ENCODE assay signal across 17 cellular contexts in the genomic region with DNA sequence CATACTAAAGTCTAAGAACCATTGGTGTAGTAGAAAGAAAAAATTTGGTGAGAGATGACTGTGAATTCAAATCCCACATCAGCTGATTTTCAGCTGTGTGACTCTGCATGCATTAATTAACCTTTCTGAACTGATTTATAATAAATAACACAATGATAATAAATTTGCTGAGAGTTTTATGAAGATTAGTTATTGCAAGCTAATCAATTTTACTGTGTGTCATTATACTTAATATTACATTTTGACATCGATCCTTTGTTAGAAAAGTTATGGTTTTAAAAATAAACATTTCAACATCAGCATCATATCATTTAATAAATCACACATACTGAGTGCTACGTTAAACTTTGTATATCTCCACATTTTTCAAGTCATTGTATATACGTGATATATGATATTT.
DNase-seq lines count a peak whose midpoint lies in the region; ATAC-seq, FAIRE-seq and TF ChIP-seq lines count a peak whose summit lies in the region.
"Had no signal": no experiment of that assay in that cellular context is flagged by ENCODE, and none has a peak within 500 bp of the region (broad histone marks: within the 10 kb centered on the region; RNA-seq: fewer than 3 reads in every experiment).

No MANE protein-coding gene starts in this region.

- H2AFZ ChIP-seq in GM23338, result 0 out of 2 replicates have a peak overlapping the region, but pooled peaks have one; percentile 5
- no peak overlapping the region for H2AFZ ChIP-seq in IMR-90 (replicated peaks; ENCODE audit: low read length, poor library complexity)
- 0 out of 2 replicates have a peak overlapping the region, but pooled peaks have one; percentile 4 for H2AFZ ChIP-seq in H1 (ENCODE audit: low read length)

- no peaks in the 10 kb centered on the region for H3K23me2 ChIP-seq in H1 (ENCODE audit: low read depth, low read length)

- H3K36me3 ChIP-seq in GM23338 (ENCODE audit: insufficient read depth), result no peaks in the 10 kb centered on the region
- H3K36me3 ChIP-seq in IMR-90 (ENCODE audit: control insufficient read depth, insufficient read depth, low read length), result no peaks in the 10 kb centered on the region
- H3K36me3 ChIP-seq in H1 (ENCODE audit: control insufficient read depth in 2 of 4, insufficient read depth in 4 of 4, low read length in 3 of 4), result no peaks in the 10 kb centered on the region
- H3K36me3 ChIP-seq: HAP-1 had no signal

- CTCF ChIA-PET in A549 (lab: Yijun Ruan, JAX) (no interaction called here), IMR-90 (lab: Yijun Ruan, JAX) (no interaction called here), H1 (lab: Charles Lee; ENCODE audit: partially characterized antibody) (no interaction called here)

- no peak for FAIRE-seq in A549 (lab: Jason Lieb, UNC)
- no peak for FAIRE-seq in H1 (lab: Jason Lieb, UNC)
- FAIRE-seq: G401.6, GM12892 had no signal

- no peak overlapping the region for H2BK120ac ChIP-seq in IMR-90 (ENCODE audit: low read depth, low read length)
- H2BK120ac ChIP-seq in H1 (replicated peaks; ENCODE audit: low read depth, low read length), result no peak overlapping the region

- H3K4me2 ChIP-seq in A549, result no peak overlapping the region
- peak overlapping the region; percentile 29; the same call in 1 of the 2 replicates for H3K4me2 ChIP-seq in GM23338
- no peak overlapping the region for H3K4me2 ChIP-seq in IMR-90 (ENCODE audit: low read depth, low read length)
- no peak overlapping the region for H3K4me2 ChIP-seq in H1 (ENCODE audit: insufficient read depth in 1 of 2, low read depth in 2 of 2, low read length in 2 of 2)

- H3K4ac ChIP-seq in IMR-90 (ENCODE audit: low read depth, low read length) (no peak overlapping the region), H1 (replicated peaks; ENCODE audit: insufficient read length, low read depth, low read length) (no peak overlapping the region)

- H3K23ac ChIP-seq in IMR-90 (ENCODE audit: low read depth, low read length), result no peak overlapping the region
- H3K23ac ChIP-seq in H1 (ENCODE audit: insufficient read length), result no peak overlapping the region

- H2BK20ac ChIP-seq in IMR-90 (ENCODE audit: low read depth, low read length), result no peak overlapping the region
- no peak overlapping the region; the same call in 1 of the 2 replicates for H2BK20ac ChIP-seq in H1 (ENCODE audit: low read length)

- TF ChIP-seq CTCF in A549 (IDR thresholded peaks at IDR 0.05), result no peak
- no peak for TF ChIP-seq CTCF in GM23338 (conservative IDR thresholded peaks at IDR 0.05; ENCODE audit: low read depth in 2 of 2)
- TF ChIP-seq CTCF in IMR-90 (conservative IDR thresholded peaks at IDR 0.05; ENCODE audit: low read depth, low read length), result no peak
- TF ChIP-seq CTCF in H1 (IDR thresholded peaks at IDR 0.05; ENCODE audit: control extremely low read depth in 1 of 3, insufficient read depth in 1 of 3, low read depth in 1 of 3, low read length in 3 of 3), result no peak

- H3K79me1 ChIP-seq in IMR-90 (ENCODE audit: low read depth in 1 of 2, low read length in 2 of 2) (no peaks in the 10 kb centered on the region), H1 (ENCODE audit: low read depth, low read length) (no peaks in the 10 kb centered on the region)

- no peak overlapping the region for H2AK9ac ChIP-seq in IMR-90 (replicated peaks; ENCODE audit: low read depth, low read length, poor library complexity)

- no peaks in the 10 kb centered on the region for H4K20me1 ChIP-seq in GM23338 (replicated peaks; ENCODE audit: insufficient read depth)
- H4K20me1 ChIP-seq in IMR-90 (ENCODE audit: insufficient read depth, low read length), result no peaks in the 10 kb centered on the region
- H4K20me1 ChIP-seq in H1 (replicated peaks in 1 of 2; ENCODE audit: control insufficient read depth in 1 of 2, insufficient read depth in 2 of 2, low read length in 2 of 2), result no peaks in the 10 kb centered on the region

- H3K9me1 ChIP-seq in IMR-90 (ENCODE audit: insufficient read depth, low read length), result no peaks in the 10 kb centered on the region

- TF ChIP-seq POLR2A in A549 (IDR thresholded peaks at IDR 0.05; ENCODE audit: low read length) (no peak), IMR-90 (IDR thresholded peaks at IDR 0.05; ENCODE audit: low read depth, low read length) (no peak), H1 (IDR thresholded peaks at IDR 0.05; ENCODE audit: control extremely low read depth in 1 of 2, low read depth in 2 of 2, low read length in 2 of 2) (no peak)

- H3K4me3 Mint-ChIP-seq in GM23338, result no peak overlapping the region
- H3K4me3 Mint-ChIP-seq: CD4-positive, alpha-beta memory T cell had no signal

- intact Hi-C loops in IMR-90 (cut with micrococcal nuclease), result no loop called here

- H3K36me3 Mint-ChIP-seq in GM23338 (ENCODE audit: low read depth), result no peaks in the 10 kb centered on the region
- H3K36me3 Mint-ChIP-seq: CD4-positive, alpha-beta memory T cell had no signal

- no peaks in the 10 kb centered on the region for H3K4me1 ChIP-seq in A549
- peaks cover 49% of the 10 kb centered on the region for H3K4me1 ChIP-seq in GM23338 (ENCODE audit: insufficient read depth)
- no peaks in the 10 kb centered on the region for H3K4me1 ChIP-seq in IMR-90 (ENCODE audit: control insufficient read depth, insufficient read depth, low read length)
- H3K4me1 ChIP-seq in H1 (replicated peaks in 1 of 4; ENCODE audit: control insufficient read depth in 3 of 4, insufficient read depth in 4 of 4, low read length in 3 of 4), result peaks cover 0 to 5% (median 0%) of the 10 kb centered on the region in 4 experiments; a peak in 1 of 7 replicates

- no peak for TF ChIP-seq RAD21 in A549 (conservative IDR thresholded peaks at IDR 0.05 in 1 of 2, IDR thresholded peaks at IDR 0.05 in 1 of 2)
- no peak for TF ChIP-seq RAD21 in IMR-90 (IDR thresholded peaks at IDR 0.05; ENCODE audit: low read length)
- TF ChIP-seq RAD21 in H1 (IDR thresholded peaks at IDR 0.05 in 1 of 2, conservative IDR thresholded peaks at IDR 0.05 in 1 of 2; ENCODE audit: low read depth in 2 of 2, low read length in 2 of 2), result no peak

- no peak overlapping the region for H4K91ac ChIP-seq in IMR-90 (ENCODE audit: insufficient read depth, low read depth, low read length)
- no peak overlapping the region for H4K91ac ChIP-seq in H1 (replicated peaks; ENCODE audit: insufficient read length, low read length)

- peak overlapping the region; percentile 88 for H3K27ac Mint-ChIP-seq in GM23338
- H3K27ac Mint-ChIP-seq: CD4-positive, alpha-beta memory T cell had no signal

- H3K27me3 ChIP-seq in GM23338 (ENCODE audit: insufficient read depth) (no peaks in the 10 kb centered on the region), IMR-90 (ENCODE audit: control insufficient read depth, insufficient read depth, low read length) (no peaks in the 10 kb centered on the region), H1 (replicated peaks in 1 of 4; ENCODE audit: control insufficient read depth in 3 of 4, extremely low read depth in 1 of 4, insufficient read depth in 3 of 4, low read length in 3 of 4) (no peaks in the 10 kb centered on the region)

- no peaks in the 10 kb centered on the region for H3K79me2 ChIP-seq in GM23338 (replicated peaks; ENCODE audit: insufficient read depth)
- no peaks in the 10 kb centered on the region for H3K79me2 ChIP-seq in H1 (ENCODE audit: control insufficient read depth in 1 of 2, insufficient read depth in 2 of 2, low read length in 2 of 2)

- TF ChIP-seq EP300 in A549 (IDR thresholded peaks at IDR 0.05) (no peak), H1 (IDR thresholded peaks at IDR 0.05; ENCODE audit: borderline replicate concordance in 1 of 2, low read depth in 2 of 2, low read length in 2 of 2) (no peak)

- H3K9me2 ChIP-seq in GM23338 (ENCODE audit: insufficient read depth), result no peaks in the 10 kb centered on the region

- H2BK12ac ChIP-seq in H1 (ENCODE audit: low read depth, low read length), result 0 out of 2 replicates have a peak overlapping the region, but pooled peaks have one; percentile 22

- no peak overlapping the region for H3K27ac ChIP-seq in A549
- H3K27ac ChIP-seq in GM23338 (ENCODE audit: low read depth), result peak overlapping the region; percentile 39; the same call in 1 of the 2 replicates
- no peak overlapping the region for H3K27ac ChIP-seq in IMR-90 (ENCODE audit: insufficient read depth, low read length)
- no peak overlapping the region for H3K27ac ChIP-seq in H1 (ENCODE audit: low read depth, low read length)

- H3K27me3 Mint-ChIP-seq in GM23338 (ENCODE audit: insufficient read depth, low read depth, poor library complexity), result no peaks in the 10 kb centered on the region
- H3K27me3 Mint-ChIP-seq: CD4-positive, alpha-beta memory T cell had no signal

- H3K9me3 ChIP-seq in A549, result no peaks in the 10 kb centered on the region
- H3K9me3 ChIP-seq in IMR-90 (ENCODE audit: control insufficient read depth, insufficient read depth, low read length), result no peaks in the 10 kb centered on the region
- no peaks in the 10 kb centered on the region for H3K9me3 ChIP-seq in H1 (ENCODE audit: insufficient read depth in 2 of 2, low read depth in 1 of 2, low read length in 1 of 2)
- H3K9me3 ChIP-seq: HAP-1 had no signal

- BruUV-seq in IMR-90 (replicated peaks; lab: Mats Ljungman, UMichigan), result no TSS peak

- no peak overlapping the region for H4K5ac ChIP-seq in IMR-90 (ENCODE audit: low read depth, low read length)
- no peak overlapping the region for H4K5ac ChIP-seq in H1 (ENCODE audit: insufficient read length, low read depth, low read length)

- H3K56ac ChIP-seq in IMR-90 (ENCODE audit: extremely low read depth, insufficient read depth, low read length), result no peak overlapping the region
- H3K56ac ChIP-seq in H1 (replicated peaks; ENCODE audit: insufficient read length, low read depth, low read length), result no peak overlapping the region

- WGBS in A549 (ENCODE audit: missing lambda C conversion rate), result 26% methylated on average over 3 of the region's 3 CpGs
- no CpG with 5 or more reads among the region's 3 CpGs for WGBS in IMR-90 (ENCODE audit: extremely low coverage in 2 of 2, insufficient read length in 1 of 2), 2 experiments
- WGBS in H1 (ENCODE audit: extremely low coverage in 1 of 2, insufficient coverage in 1 of 2, insufficient read length in 1 of 2, insufficient replicate concordance in 2 of 2, low coverage in 1 of 2, low lambda C conversion rate in 2 of 2, missing lambda C conversion rate in 1 of 2), 2 experiments, result 95% methylated on average over 3 of the region's 3 CpGs; no CpG with 5 or more reads in 1 of the 2 experiments

- in situ Hi-C loops in IMR-90 (cut with MboI; ENCODE audit: low sequenced_read_pairs), result no loop called here
- in situ Hi-C loops in KBM-7 (cut with MboI; ENCODE audit: low pct_unique_long_range_greater_than_20kb, low sequenced_read_pairs), result no loop called here

- H2AK5ac ChIP-seq in IMR-90 (ENCODE audit: low read depth, low read length) (no peak overlapping the region), H1 (ENCODE audit: low read depth, low read length) (no peak overlapping the region)

- peaks cover 43% of the 10 kb centered on the region for H3K4me1 Mint-ChIP-seq in GM23338
- H3K4me1 Mint-ChIP-seq: CD4-positive, alpha-beta memory T cell had no signal

- H3K14ac ChIP-seq in IMR-90 (replicated peaks; ENCODE audit: low read depth, low read length) (no peak overlapping the region), H1 (ENCODE audit: insufficient read length) (no peak overlapping the region)

- H2BK15ac ChIP-seq in IMR-90 (ENCODE audit: low read depth, low read length) (no peak overlapping the region), H1 (ENCODE audit: low read length) (no peak overlapping the region)

- H3K9ac ChIP-seq in IMR-90 (ENCODE audit: low read depth, low read length), result no peak overlapping the region
- H3K9ac ChIP-seq in H1 (replicated peaks in 1 of 4; ENCODE audit: extremely low read depth in 1 of 4, low read depth in 3 of 4, low read length in 3 of 4), result no peak overlapping the region

- H3K4me3 ChIP-seq in A549 (no peak overlapping the region), GM23338 (no peak overlapping the region), IMR-90 (ENCODE audit: insufficient read depth, low read depth, low read length) (no peak overlapping the region), H1 (ENCODE audit: extremely low read depth in 1 of 4, insufficient read depth in 2 of 4, low read depth in 3 of 4, low read length in 4 of 4) (no peak overlapping the region)
- H3K4me3 ChIP-seq: HAP-1 had no signal

- dilution Hi-C loops in IMR-90 (cut with HindIII; ENCODE audit: low sequenced_read_pairs, unreplicated experiment), result no loop called here

- H4K8ac ChIP-seq in IMR-90 (ENCODE audit: low read depth in 2 of 2, low read length in 2 of 2), result no peak overlapping the region
- no peak overlapping the region for H4K8ac ChIP-seq in H1 (ENCODE audit: extremely low read depth, insufficient read depth, low read length)

- H3F3A ChIP-seq in GM23338 (replicated peaks; ENCODE audit: low read depth), result no peaks in the 10 kb centered on the region

- POLR2A ChIA-PET in A549 (lab: Yijun Ruan, JAX), result no interaction called here
- POLR2A ChIA-PET in IMR-90 (lab: Charles Lee; ENCODE audit: unreplicated experiment), result no interaction called here
- POLR2A ChIA-PET in H1 (lab: Charles Lee; ENCODE audit: partially characterized antibody), result no interaction called here

- DNase-seq in A549 (ENCODE audit: low read depth in 1 of 2, low spot score in 1 of 2) (no peak), GM23338 (ENCODE audit: low spot score) (no peak), IMR-90 (no peak), H1 (ENCODE audit: low read depth in 1 of 2, low spot score in 2 of 2) (no peak), KBM-7 (no peak), NCI-H510A treated with DMSO at 0.1 percent for 48 hours (lab: John Stamatoyannopoulos, UW) (no peak)
- DNase-seq: 8988T; C1 segment of cervical spinal cord; Calu3; CD4-positive, alpha-beta memory T cell; COR-L47; DMS153; DND-41 had no signal

- H3K9me3 Mint-ChIP-seq in GM23338, result no peaks in the 10 kb centered on the region
- H3K9me3 Mint-ChIP-seq: CD4-positive, alpha-beta memory T cell had no signal

- ATAC-seq in A549, result no peak
- ATAC-seq in GM23338, result no peak
- no peak for ATAC-seq in IMR-90 (ENCODE audit: low read depth)
- no peak for ATAC-seq in HG02763 (IDR thresholded peaks at IDR 0.05; ENCODE audit: unreplicated experiment)

- H2BK5ac ChIP-seq in IMR-90 (ENCODE audit: low read depth, low read length, poor library complexity, severe bottlenecking) (no peak overlapping the region), H1 (ENCODE audit: low read depth, low read length) (no peak overlapping the region)

- no peak overlapping the region for H3K18ac ChIP-seq in IMR-90 (ENCODE audit: low read depth, low read length)
- H3K18ac ChIP-seq in H1 (ENCODE audit: extremely low read depth, low read length), result no peak overlapping the region
